Comparison of ENCODE assay signal across 19 cellular contexts in genomic region chr2:68316091-68316490, GRCh38. TPM values are rescaled to one million over a fixed set of nuclear protein-coding genes. Genes with fewer than 3 reads are reported as not detected.
"Had no signal": no experiment of that assay in that cellular context is flagged by ENCODE, and none has a peak within 500 bp of the region (broad histone marks: within the 10 kb centered on the region; RNA-seq: fewer than 3 reads in every experiment).

No MANE protein-coding gene starts in this region.

- DNase-seq: activated CD4-positive, alpha-beta T cell treated with anti-CD3 and anti-CD28 coated beads, Interleukin-2, amount 50 U/mL, for 4 hours; activated CD4-positive, CD25-positive, alpha-beta regulatory T cell treated with anti-CD3 and anti-CD28 coated beads, Interleukin-2, amount 50 U/mL, for 72 hours; activated CD8-positive, alpha-beta memory T cell treated with anti-CD3 and anti-CD28 coated beads, Interleukin-2, amount 10 ng/mL, durations not matched to agents 7 days and 5 days; activated effector memory CD4-positive, alpha-beta T cell treated with Interleukin-2 at 50 U/mL for 16 hours; activated naive CD8-positive, alpha-beta T cell treated with anti-CD3 and anti-CD28 coated beads for 36 hours; activated T-cell treated with anti-CD3 and anti-CD28 coated beads, Interleukin-2, amount 50 U/mL, for 24 hours; aorta; colonic mucosa; kidney; left ventricle myocardium inferior; mesendoderm; psoas muscle; right lobe of liver; stimulated activated CD4-positive, alpha-beta T cell treated with anti-CD3 and anti-CD28 coated beads, Interleukin-1b, Interleukin-23, amount 100 ng/mL, for 48 hours; stimulated activated naive CD4-positive, alpha-beta T cell; T-helper 17 cell; trophoblast cell had no signal

- H3K36me3 ChIP-seq: colonic mucosa, right lobe of liver had no signal

- H3K27ac ChIP-seq: colonic mucosa, gastroesophageal sphincter, left ventricle myocardium inferior, psoas muscle, right lobe of liver had no signal

- H3K27me3 ChIP-seq: gastroesophageal sphincter had no signal

- ATAC-seq: activated CD8-positive, alpha-beta memory T cell treated with anti-CD3 and anti-CD28 coated beads, Interleukin-2, amount 10 ng/mL, durations not matched to agents 7 days and 5 days; gastroesophageal sphincter; psoas muscle; right lobe of liver; T-helper 17 cell had no signal

- H3K4me3 ChIP-seq: colonic mucosa, gastroesophageal sphincter, left ventricle myocardium inferior, psoas muscle, right lobe of liver had no signal

- H3K9me3 ChIP-seq: colonic mucosa, gastroesophageal sphincter, psoas muscle, right lobe of liver had no signal

- H3K4me1 ChIP-seq: colonic mucosa had no signal

RNA-seq across cellular contexts. Expression of gene CNRIP1, which starts 3.7 kb away (rescaled TPM):
- total RNA-seq: activated CD8-positive, alpha-beta memory T cell treated with anti-CD3 and anti-CD28 coated beads, Interleukin-2, amount 10 ng/mL, durations not matched to agents 7 days and 5 days; activated naive CD8-positive, alpha-beta T cell treated with anti-CD3 and anti-CD28 coated beads for 36 hours had no signal

RNA-seq across cellular contexts. Expression of gene PLEK, which starts 49.0 kb away (rescaled TPM):
- total RNA-seq: fibroblast of lung had no signal
- polyA plus RNA-seq: fibroblast of lung had no signal
